In genomic region chr6:115474443-115475041, GRCh38 we compare ENCODE assay signal across 23 cellular contexts.
"Had no signal": no experiment of that assay in that cellular context is flagged by ENCODE, and none has a peak within 500 bp of the region (broad histone marks: within the 10 kb centered on the region; RNA-seq: fewer than 3 reads in every experiment).

No MANE protein-coding gene starts in this region.

- H3K4me1 ChIP-seq: colonic mucosa, esophagus squamous epithelium, gastrocnemius medialis, heart right ventricle, left lung had no signal

- H3K4me3 ChIP-seq: colonic mucosa, esophagus squamous epithelium, gastrocnemius medialis, heart right ventricle, left lung, lung had no signal

- H3K36me3 ChIP-seq: colonic mucosa, esophagus squamous epithelium, gastrocnemius medialis, heart right ventricle, left lung had no signal

- ATAC-seq: effector memory CD8-positive, alpha-beta T cell; esophagus mucosa; gastrocnemius medialis; heart right ventricle; left cardiac atrium; left lung; left ventricle myocardium superior had no signal

- H3K9me3 ChIP-seq: colonic mucosa, esophagus squamous epithelium, gastrocnemius medialis, left lung had no signal

- DNase-seq: colonic mucosa; cortex of kidney; effector CD8-positive, alpha-beta T cell; effector memory CD8-positive, alpha-beta T cell; endodermal cell; erythroblast; esophagus squamous epithelium; foreskin fibroblast; foreskin melanocyte; gastrocnemius medialis; glutamatergic neuron; head of caudate nucleus; heart right ventricle; hippocampal formation; left cardiac atrium; left lung; left ventricle myocardium superior; mammary epithelial cell; mesendoderm; midbrain had no signal

- H3K27ac ChIP-seq: colonic mucosa, epithelial cell of prostate, esophagus squamous epithelium, gastrocnemius medialis, heart right ventricle, left lung had no signal

- H3K27me3 ChIP-seq: colonic mucosa, esophagus squamous epithelium, gastrocnemius medialis, heart right ventricle, left lung had no signal
